11 cellular contexts compared by ENCODE assay signal in the genomic region with DNA sequence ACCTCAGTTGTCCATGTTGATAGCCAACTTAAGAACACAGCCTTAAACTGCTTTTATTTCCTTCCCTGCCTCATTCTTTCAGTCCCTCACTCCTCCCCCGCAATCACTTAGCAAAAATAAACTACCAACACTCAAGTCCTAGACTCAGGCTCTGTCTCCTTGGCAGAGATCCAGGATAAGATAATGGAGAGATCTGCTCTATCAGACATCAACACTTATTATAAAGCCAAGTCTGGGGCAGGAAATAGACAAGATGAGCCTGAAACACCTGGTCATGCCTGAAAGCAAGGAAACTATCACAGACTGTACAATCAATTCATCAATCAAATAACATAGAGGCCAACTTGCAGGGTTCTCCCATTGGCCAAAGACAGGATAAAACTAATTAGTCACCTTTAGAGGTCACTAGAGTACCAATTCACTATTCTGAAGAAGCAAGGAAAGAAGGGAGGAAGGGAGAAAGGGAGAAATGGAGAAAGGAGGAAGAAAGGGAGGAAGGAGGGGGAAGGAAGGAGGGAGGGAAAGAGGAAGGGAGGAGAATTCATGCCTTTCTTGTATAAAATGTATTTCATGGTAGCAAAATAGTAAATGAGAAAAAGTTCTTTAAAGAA. TPM values are rescaled to one million over a fixed set of nuclear protein-coding genes. Genes with fewer than 3 reads are reported as not detected.
DNase-seq lines count a peak whose midpoint lies in the region; ATAC-seq and TF ChIP-seq lines count a peak whose summit lies in the region.
"Had no signal": no experiment of that assay in that cellular context is flagged by ENCODE, and none has a peak within 500 bp of the region (broad histone marks: within the 10 kb centered on the region; RNA-seq: fewer than 3 reads in every experiment).

No MANE protein-coding gene starts in this region.

- ATAC-seq in HCT116 (peak; percentile 77), RWPE2 (ENCODE audit: low read depth) (peak; percentile 33; the same call in 1 of the 3 replicates), HG02840 (IDR thresholded peaks at IDR 0.05; ENCODE audit: low FRiP score, unreplicated experiment) (no peak)
- ATAC-seq: gastrocnemius medialis had no signal

- H3K4me3 ChIP-seq in HCT116 (replicated peaks in 1 of 2; ENCODE audit: low read depth in 1 of 2, low read length in 2 of 2) (no peak overlapping the region), RWPE2 (ENCODE audit: severe bottlenecking) (no peak overlapping the region)
- H3K4me3 ChIP-seq: gastrocnemius medialis, uterus had no signal

- no peak overlapping the region for H3K4me2 ChIP-seq in HCT116 (ENCODE audit: low read length)

- intact Hi-C loops in HCT116 (cut with micrococcal nuclease) = loop anchor here (1.0 to 5.0 kb wide), 2 partner anchors 97 to 143 kb away; a partner anchor contains a TSS

- no peak for TF ChIP-seq POLR2A in HCT116 (IDR thresholded peaks at IDR 0.05; ENCODE audit: borderline replicate concordance, extremely low read depth, insufficient read depth, insufficient read length)

- no peaks in the 10 kb centered on the region for H3K4me1 ChIP-seq in HCT116 (ENCODE audit: control insufficient read depth in 1 of 2, insufficient read depth in 2 of 2, low read length in 2 of 2)
- H3K4me1 ChIP-seq in RWPE2 (ENCODE audit: insufficient read depth, poor library complexity, severe bottlenecking) = no peaks in the 10 kb centered on the region
- H3K4me1 ChIP-seq: gastrocnemius medialis, uterus had no signal

- H3K36me3 ChIP-seq in HCT116 (ENCODE audit: control insufficient read depth in 1 of 2, insufficient read depth in 2 of 2, low read length in 2 of 2) (no peaks in the 10 kb centered on the region), RWPE2 (ENCODE audit: low read depth) (no peaks in the 10 kb centered on the region)
- H3K36me3 ChIP-seq: gastrocnemius medialis, uterus had no signal

- no peaks in the 10 kb centered on the region for H3K9me2 ChIP-seq in HCT116 (ENCODE audit: insufficient read depth)

- peak; percentile 15 for DNase-seq in DMS153 (lab: John Stamatoyannopoulos, UW)
- DNase-seq in HCT116 (ENCODE audit: low read depth, low spot score) = peak; percentile 4
- no peak for DNase-seq in RWPE2 (ENCODE audit: low spot score)
- peak; percentile 6 for DNase-seq in kidney tubule cell (ENCODE audit: low spot score)
- DNase-seq in SK-N-DZ (ENCODE audit: low spot score) = no peak
- no peak for DNase-seq in MV-4-11 (lab: John Stamatoyannopoulos, UW)
- DNase-seq in activated T-cell treated with anti-CD3 and anti-CD28 coated beads, Interleukin-2, amount 50 U/mL, for 48 hours = no peak
- DNase-seq: activated CD4-positive, alpha-beta T cell treated with anti-CD3 and anti-CD28 coated beads for 1 hour; gastrocnemius medialis; uterus had no signal

- H2AFZ ChIP-seq in HCT116 (ENCODE audit: low read depth, low read length, poor library complexity, severe bottlenecking) = no peak overlapping the region

- CTCF ChIA-PET in HCT116 (lab: Charles Lee) = interaction anchor here (1.7 kb wide), 1 partner anchor 97 kb away, joined by 5 read pairs; no protein-coding TSS in a partner anchor

- POLR2A ChIA-PET in HCT116 (lab: Charles Lee) = no interaction called here

- no peak overlapping the region for H3K9ac ChIP-seq in HCT116 (ENCODE audit: low read length)

- H3K9me3 ChIP-seq in HCT116 (ENCODE audit: control insufficient read depth in 1 of 2, insufficient read depth in 1 of 2, low read depth in 1 of 2, low read length in 2 of 2) (no peaks in the 10 kb centered on the region), RWPE2 (ENCODE audit: severe bottlenecking) (no peaks in the 10 kb centered on the region)
- H3K9me3 ChIP-seq: gastrocnemius medialis, uterus had no signal

- no TSS peak for BruUV-seq in HCT116 (replicated peaks; lab: Mats Ljungman, UMichigan)

- H3K27me3 ChIP-seq in HCT116 (ENCODE audit: insufficient read depth, low read length) = peaks cover 33% of the 10 kb centered on the region
- peaks cover 16% of the 10 kb centered on the region for H3K27me3 ChIP-seq in RWPE2 (ENCODE audit: insufficient read depth, poor library complexity, severe bottlenecking)
- H3K27me3 ChIP-seq: gastrocnemius medialis, uterus had no signal

- H4K20me1 ChIP-seq in HCT116 (ENCODE audit: insufficient read depth) = no peaks in the 10 kb centered on the region

- H3K79me2 ChIP-seq in HCT116 (ENCODE audit: insufficient read depth, low read length) = no peaks in the 10 kb centered on the region

- no peak overlapping the region for H3K27ac ChIP-seq in HCT116 (ENCODE audit: low read depth, low read length)
- H3K27ac ChIP-seq in RWPE2 (ENCODE audit: poor library complexity, severe bottlenecking) = no peak overlapping the region
- H3K27ac ChIP-seq: gastrocnemius medialis, uterus had no signal

- peak in 2 of 3 experiments; percentile 16 to 69; a peak in 3 of 6 replicates for TF ChIP-seq CTCF in HCT116 (IDR thresholded peaks at IDR 0.05 in 2 of 3, conservative IDR thresholded peaks at IDR 0.05 in 1 of 3; ENCODE audit: borderline replicate concordance in 1 of 3, insufficient read depth in 1 of 3, low read depth in 2 of 3, low read length in 2 of 3)
- TF ChIP-seq CTCF in RWPE2 (IDR thresholded peaks at IDR 0.05; ENCODE audit: poor library complexity, severe bottlenecking) = peak; percentile 40

- TF ChIP-seq RAD21 in HCT116 (IDR thresholded peaks at IDR 0.05; ENCODE audit: low read depth) = peak; percentile 70

- RAD21 ChIA-PET in HCT116 (lab: Charles Lee; ENCODE audit: low non-redundant PET in 1 of 2, low total read pairs in 2 of 2, uncharacterized antibody in 2 of 2, unreplicated experiment in 2 of 2) = interaction anchor here in 1 of 2 experiments (1.7 kb wide), 1 partner anchor 97 kb away, joined by 6 read pairs; no protein-coding TSS in a partner anchor

TF ChIP-seq in HCT116, 20 proteins besides CTCF, POLR2A, EP300 and RAD21:
- TF ChIP-seq TCF7L2 (IDR thresholded peaks at IDR 0.05; ENCODE audit: borderline replicate concordance, extremely low read depth, insufficient read depth, insufficient read length) (no peak), ELF1 (IDR thresholded peaks at IDR 0.05; ENCODE audit: borderline replicate concordance, low read depth) (no peak), EGR1 (IDR thresholded peaks at IDR 0.05; ENCODE audit: low read depth) (no peak), FOSL1 (IDR thresholded peaks at IDR 0.05; ENCODE audit: low read depth) (no peak), YY1 (IDR thresholded peaks at IDR 0.05; ENCODE audit: extremely low read depth, insufficient replicate concordance, low read depth, low read length) (no peak), POLR2AphosphoS5 (IDR thresholded peaks at IDR 0.05; ENCODE audit: low read depth, low read length) (no peak), JUND (IDR thresholded peaks at IDR 0.05) (no peak), SIN3A (IDR thresholded peaks at IDR 0.05; ENCODE audit: low read depth) (no peak), EZH2phosphoT487 (IDR thresholded peaks at IDR 0.05; ENCODE audit: borderline replicate concordance) (no peak)
- TF ChIP-seq, protein P1, sequence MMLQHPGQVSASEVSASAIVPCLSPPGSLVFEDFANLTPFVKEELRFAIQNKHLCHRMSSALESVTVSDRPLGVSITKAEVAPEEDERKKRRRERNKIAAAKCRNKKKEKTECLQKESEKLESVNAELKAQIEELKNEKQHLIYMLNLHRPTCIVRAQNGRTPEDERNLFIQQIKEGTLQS (IDR thresholded peaks at IDR 0.05) = no peak
TF ChIP-seq in HCT116: peak in this region for 0.

RNA-seq across cellular contexts. Expression of a gene that starts 15.6 kb away (rescaled TPM):
- total RNA-seq in HCT116 (2021; ENCODE audit: unreplicated experiment) = not detected
- not detected in 2 replicates for polyA plus RNA-seq in HCT116 (2012)
- polyA plus RNA-seq in SK-N-DZ (2014; cell fraction: cytosol; rRNA removed) = not detected in 2 replicates
- 0.19 TPM in 1 of 2 replicates, not detected in the other for polyA plus RNA-seq in SK-N-DZ (2014; cell fraction: nucleus; rRNA removed)

Comparison
In these comparisons a context has a peak if more than half of its experiments do, and no peak if none do; other contexts are left out.
1. DNase-seq: peak in DMS153 (single experiment), HCT116 (single experiment) and kidney tubule cell (single experiment); none in RWPE2 (single experiment), SK-N-DZ (single experiment), MV-4-11 (single experiment) and activated T-cell treated with anti-CD3 and anti-CD28 coated beads, Interleukin-2, amount 50 U/mL, for 48 hours (0 of 2).